30 cellular contexts compared by ENCODE assay signal in the genomic region with DNA sequence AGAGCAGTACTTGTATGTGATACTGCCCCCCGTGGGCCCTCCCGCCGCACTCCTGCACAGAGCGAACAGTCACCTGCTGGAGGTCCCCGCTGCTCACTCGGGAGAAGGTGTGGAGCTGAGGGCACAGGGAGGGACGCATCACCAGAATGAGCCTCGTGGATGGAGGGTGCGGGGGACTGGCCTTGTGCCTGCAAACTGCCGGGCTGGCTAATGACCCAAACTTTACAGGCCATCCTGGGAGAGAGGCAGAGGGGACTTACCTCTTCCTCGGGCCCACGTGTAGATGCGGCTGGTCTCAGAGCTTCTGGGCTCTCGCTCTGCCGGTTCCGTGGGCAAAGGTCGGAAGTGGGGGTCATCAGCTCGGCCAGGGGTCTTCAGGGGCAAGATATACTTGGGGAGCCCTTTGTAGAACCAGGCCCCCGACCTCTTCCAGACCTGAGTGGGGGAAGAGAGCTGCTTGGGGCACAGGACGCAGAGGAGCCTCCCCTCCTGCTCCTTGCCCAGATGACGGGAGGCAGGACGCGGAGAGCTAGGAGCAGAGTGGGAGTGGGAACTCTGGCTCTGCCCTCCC.
DNase-seq lines count a peak whose midpoint lies in the region; ATAC-seq and TF ChIP-seq lines count a peak whose summit lies in the region.
"Had no signal": no experiment of that assay in that cellular context is flagged by ENCODE, and none has a peak within 500 bp of the region (broad histone marks: within the 10 kb centered on the region; RNA-seq: fewer than 3 reads in every experiment).

No MANE protein-coding gene starts in this region.

- H2BK5ac ChIP-seq in neuronal stem cell (ENCODE audit: low read length), result no peak overlapping the region

- POLR2A ChIA-PET in activated naive CD8-positive, alpha-beta T cell treated with anti-CD3 and anti-CD28 coated beads, Interleukin-2, amount 10 ng/mL, durations not matched to agents 7 days and 5 days (lab: Charles Lee), result no interaction called here

- no peak overlapping the region for H3K4me2 ChIP-seq in neuronal stem cell (ENCODE audit: insufficient read depth, low read length, poor library complexity, severe bottlenecking)
- H3K4me2 ChIP-seq: A549 had no signal

- DNase-seq in activated naive CD8-positive, alpha-beta T cell treated with anti-CD3 and anti-CD28 coated beads, Interleukin-2, amount 10 ng/mL, durations not matched to agents 7 days and 5 days, result peak; percentile 15
- no peak for DNase-seq in activated naive CD8-positive, alpha-beta T cell treated with anti-CD3 and anti-CD28 coated beads for 36 hours
- DNase-seq in left cardiac atrium (peak; percentile 15), neuronal stem cell (ENCODE audit: low spot score) (no peak), transverse colon (peak; percentile 6), ACHN (no peak), NCI-H1436 treated with DMSO at 0.1 percent for 48 hours (lab: John Stamatoyannopoulos, UW) (no peak)
- no peak for DNase-seq in effector memory CD4-positive, alpha-beta T cell
- DNase-seq: activated CD4-positive, alpha-beta T cell treated with anti-CD3 and anti-CD28 coated beads for 4 hours; activated CD8-positive, alpha-beta memory T cell treated with anti-CD3 and anti-CD28 coated beads for 24 hours; activated gamma-delta T cell treated with Interleukin-2 at 50 U/mL for 16 hours; activated T-cell treated with anti-CD3 and anti-CD28 coated beads, Interleukin-2, amount 50 U/mL, for 1 hour; CD4-positive, alpha-beta memory T cell; central memory CD4-positive, alpha-beta T cell; erythroblast; GM23248; HFFc6; KG1; NCI-H1092 treated with DMSO at 0.1 percent for 48 hours; NCI-H187; NCI-H446 treated with DMSO at 0.1 percent for 48 hours; NCI-H774; nephron progenitor cell; stimulated activated CD4-positive, alpha-beta T cell treated with anti-CD3 and anti-CD28 coated beads, Interleukin-15, amount 100 ng/mL, for 24 hours had no signal

- H3K27ac ChIP-seq in neuronal stem cell (replicated peaks; ENCODE audit: low read length), result no peak overlapping the region
- H3K27ac ChIP-seq in transverse colon, result no peak overlapping the region
- H3K27ac ChIP-seq in effector memory CD4-positive, alpha-beta T cell (ENCODE audit: insufficient read depth, low read length, poor library complexity, severe bottlenecking), result no peak overlapping the region
- H3K27ac ChIP-seq: GM23248, parathyroid adenoma, Peyer's patch had no signal

- TF ChIP-seq CTCF in transverse colon (IDR thresholded peaks at IDR 0.05), result no peak

- H2AK5ac ChIP-seq in neuronal stem cell (ENCODE audit: low read depth, low read length), result peak overlapping the region; percentile 5

- H3K36me3 Mint-ChIP-seq in activated naive CD8-positive, alpha-beta T cell treated with anti-CD3 and anti-CD28 coated beads, Interleukin-2, amount 10 ng/mL, durations not matched to agents 7 days and 5 days, result no peaks in the 10 kb centered on the region
- H3K36me3 Mint-ChIP-seq in activated naive CD8-positive, alpha-beta T cell treated with anti-CD3 and anti-CD28 coated beads for 36 hours, result no peaks in the 10 kb centered on the region
- H3K36me3 Mint-ChIP-seq: CD4-positive, alpha-beta memory T cell; stimulated activated effector memory CD8-positive, alpha-beta T cell treated with anti-CD3 and anti-CD28 coated beads, Interleukin-12 subunit alpha, Interleukin-12 subunit beta, amount 100 ng/mL, for 72 hours had no signal

- peak overlapping the region; percentile 53 for H3K18ac ChIP-seq in neuronal stem cell (ENCODE audit: low read length)

- no peaks in the 10 kb centered on the region for H3K79me1 ChIP-seq in neuronal stem cell (ENCODE audit: low read depth, low read length)

- no peak overlapping the region for H4K91ac ChIP-seq in neuronal stem cell (ENCODE audit: low read depth, low read length, poor library complexity)

- H3K14ac ChIP-seq in neuronal stem cell (ENCODE audit: low read length), result peak overlapping the region; percentile 87

- intact Hi-C loops in left cardiac atrium (cut with DNase I), result no loop called here
- intact Hi-C loops in transverse colon (cut with DNase I; ENCODE audit: low total_unique reads), result no loop called here

- no peak overlapping the region for H3K4ac ChIP-seq in neuronal stem cell (ENCODE audit: low read length)

- no peak for ATAC-seq in activated naive CD8-positive, alpha-beta T cell treated with anti-CD3 and anti-CD28 coated beads, Interleukin-2, amount 10 ng/mL, durations not matched to agents 7 days and 5 days (ENCODE audit: low read depth)
- no peak for ATAC-seq in left cardiac atrium
- ATAC-seq: stimulated activated effector memory CD8-positive, alpha-beta T cell treated with anti-CD3 and anti-CD28 coated beads, Interleukin-12 subunit alpha, Interleukin-12 subunit beta, amount 100 ng/mL, for 72 hours had no signal

- in situ Hi-C loops in transverse colon (cut with MboI; ENCODE audit: low pct_ligation_motif_present in 1 of 4, low pct_unique_long_range_greater_than_20kb in 1 of 4, low sequenced_read_pairs in 3 of 4), result no loop called here
- in situ Hi-C loops in ACHN (cut with HindIII; ENCODE audit: low pct_ligation_motif_present, low pct_unique_long_range_greater_than_20kb, low sequenced_read_pairs), result no loop called here

- H3K4me3 ChIP-seq in neuronal stem cell (ENCODE audit: low read length in 2 of 2), result no peak overlapping the region
- H3K4me3 ChIP-seq in transverse colon, result no peak overlapping the region
- no peak overlapping the region for H3K4me3 ChIP-seq in effector memory CD4-positive, alpha-beta T cell (ENCODE audit: insufficient read depth, low read depth, low read length, poor library complexity, severe bottlenecking)
- H3K4me3 ChIP-seq: A549, GM23248, Peyer's patch, upper lobe of left lung had no signal

- no peak overlapping the region for H4K8ac ChIP-seq in neuronal stem cell (ENCODE audit: low read depth, low read length)

- peaks cover 0 to 6% of the 10 kb centered on the region in 2 donors for H3K9me3 ChIP-seq in neuronal stem cell (replicated peaks in 1 of 2; ENCODE audit: control insufficient read depth in 2 of 2, insufficient read depth in 1 of 2, low read depth in 1 of 2, low read length in 2 of 2)
- H3K9me3 ChIP-seq in transverse colon, result no peaks in the 10 kb centered on the region
- H3K9me3 ChIP-seq in effector memory CD4-positive, alpha-beta T cell (ENCODE audit: control insufficient read depth, low read length), result no peaks in the 10 kb centered on the region
- H3K9me3 ChIP-seq: A549, Peyer's patch, upper lobe of left lung had no signal

- H3K9me3 Mint-ChIP-seq in activated naive CD8-positive, alpha-beta T cell treated with anti-CD3 and anti-CD28 coated beads, Interleukin-2, amount 10 ng/mL, durations not matched to agents 7 days and 5 days, result peaks cover 4% of the 10 kb centered on the region
- no peaks in the 10 kb centered on the region for H3K9me3 Mint-ChIP-seq in activated naive CD8-positive, alpha-beta T cell treated with anti-CD3 and anti-CD28 coated beads for 36 hours
- H3K9me3 Mint-ChIP-seq: CD4-positive, alpha-beta memory T cell; nephron progenitor cell; stimulated activated effector memory CD8-positive, alpha-beta T cell treated with anti-CD3 and anti-CD28 coated beads, Interleukin-12 subunit alpha, Interleukin-12 subunit beta, amount 100 ng/mL, for 72 hours; T-helper 2 cell treated with Interferon-gamma antibody and Interleukin-4, amounts not matched to agents 5 μg/mL and 100 μg/mL, for 36 hours had no signal

- no peak for TF ChIP-seq EP300 in transverse colon (IDR thresholded peaks at IDR 0.05; ENCODE audit: low read depth)

- H3K27ac Mint-ChIP-seq in activated naive CD8-positive, alpha-beta T cell treated with anti-CD3 and anti-CD28 coated beads, Interleukin-2, amount 10 ng/mL, durations not matched to agents 7 days and 5 days, result no peak overlapping the region
- no peak overlapping the region for H3K27ac Mint-ChIP-seq in activated naive CD8-positive, alpha-beta T cell treated with anti-CD3 and anti-CD28 coated beads for 36 hours
- H3K27ac Mint-ChIP-seq: CD4-positive, alpha-beta memory T cell; HFFc6; nephron progenitor cell; T-helper 2 cell treated with Interferon-gamma antibody and Interleukin-4, amounts not matched to agents 5 μg/mL and 100 μg/mL, for 36 hours had no signal

- no peak overlapping the region for H3K4me3 Mint-ChIP-seq in activated naive CD8-positive, alpha-beta T cell treated with anti-CD3 and anti-CD28 coated beads, Interleukin-2, amount 10 ng/mL, durations not matched to agents 7 days and 5 days
- no peak overlapping the region for H3K4me3 Mint-ChIP-seq in activated naive CD8-positive, alpha-beta T cell treated with anti-CD3 and anti-CD28 coated beads for 36 hours
- H3K4me3 Mint-ChIP-seq: CD4-positive, alpha-beta memory T cell; HFFc6; nephron progenitor cell; stimulated activated effector memory CD8-positive, alpha-beta T cell treated with anti-CD3 and anti-CD28 coated beads, Interleukin-12 subunit alpha, Interleukin-12 subunit beta, amount 100 ng/mL, for 72 hours; T-helper 2 cell treated with Interferon-gamma antibody and Interleukin-4, amounts not matched to agents 5 μg/mL and 100 μg/mL, for 36 hours had no signal

- H3K27me3 ChIP-seq in neuronal stem cell (ENCODE audit: control insufficient read depth in 3 of 3, insufficient read depth in 3 of 3, low read depth in 1 of 3, low read length in 3 of 3) (peaks cover 0 to 2% (median 0%) of the 10 kb centered on the region in 3 experiments), transverse colon (no peaks in the 10 kb centered on the region)
- H3K27me3 ChIP-seq in effector memory CD4-positive, alpha-beta T cell (replicated peaks; ENCODE audit: control insufficient read depth, insufficient read depth, low read length, poor library complexity, severe bottlenecking), result no peaks in the 10 kb centered on the region
- H3K27me3 ChIP-seq: Peyer's patch, upper lobe of left lung had no signal

- no CpG with 5 or more reads among the region's 23 CpGs for WGBS in neuronal stem cell (ENCODE audit: extremely low coverage in 2 of 2, insufficient read length in 2 of 2, insufficient replicate concordance in 1 of 2), 2 donors
- 77 to 85% methylated on average over 4 to 15 of the region's 23 CpGs for WGBS in transverse colon (ENCODE audit: low coverage in 1 of 2), 2 donors

- no peak overlapping the region for H3K9ac ChIP-seq in neuronal stem cell (ENCODE audit: low read depth, low read length, poor library complexity)
- H3K9ac ChIP-seq: GM23248, parathyroid adenoma had no signal

- no peaks in the 10 kb centered on the region for H3K27me3 Mint-ChIP-seq in activated naive CD8-positive, alpha-beta T cell treated with anti-CD3 and anti-CD28 coated beads, Interleukin-2, amount 10 ng/mL, durations not matched to agents 7 days and 5 days
- no peaks in the 10 kb centered on the region for H3K27me3 Mint-ChIP-seq in activated naive CD8-positive, alpha-beta T cell treated with anti-CD3 and anti-CD28 coated beads for 36 hours
- H3K27me3 Mint-ChIP-seq: CD4-positive, alpha-beta memory T cell had no signal

- H3K36me3 ChIP-seq in neuronal stem cell (replicated peaks in 1 of 2; ENCODE audit: control insufficient read depth in 2 of 2, insufficient read depth in 2 of 2, low read length in 2 of 2), result peaks cover 0 to 6% of the 10 kb centered on the region in 2 donors
- H3K36me3 ChIP-seq in transverse colon, result no peaks in the 10 kb centered on the region
- H3K36me3 ChIP-seq in effector memory CD4-positive, alpha-beta T cell (ENCODE audit: control insufficient read depth, insufficient read depth, low read length), result no peaks in the 10 kb centered on the region
- H3K36me3 ChIP-seq: Peyer's patch had no signal

- no peaks in the 10 kb centered on the region for H3K4me1 Mint-ChIP-seq in activated naive CD8-positive, alpha-beta T cell treated with anti-CD3 and anti-CD28 coated beads, Interleukin-2, amount 10 ng/mL, durations not matched to agents 7 days and 5 days
- H3K4me1 Mint-ChIP-seq in activated naive CD8-positive, alpha-beta T cell treated with anti-CD3 and anti-CD28 coated beads for 36 hours, result no peaks in the 10 kb centered on the region
- H3K4me1 Mint-ChIP-seq: nephron progenitor cell had no signal

- peaks cover 0 to 1% of the 10 kb centered on the region in 2 donors for H3K4me1 ChIP-seq in neuronal stem cell (ENCODE audit: control insufficient read depth in 2 of 2, insufficient read depth in 1 of 2, low read depth in 1 of 2, low read length in 2 of 2)
- peaks cover 0 to 8% (median 3%) of the 10 kb centered on the region in 4 donors for H3K4me1 ChIP-seq in transverse colon
- no peaks in the 10 kb centered on the region for H3K4me1 ChIP-seq in effector memory CD4-positive, alpha-beta T cell (ENCODE audit: control insufficient read depth, insufficient read depth, low read length, poor library complexity, severe bottlenecking)
- H3K4me1 ChIP-seq: A549, parathyroid adenoma, Peyer's patch had no signal

- peak overlapping the region; percentile 60 for H3K23ac ChIP-seq in neuronal stem cell (ENCODE audit: low read depth, low read length, poor library complexity)

- H2BK12ac ChIP-seq in neuronal stem cell (ENCODE audit: low read length), result no peak overlapping the region

- no peak overlapping the region for H2AFZ ChIP-seq in neuronal stem cell (ENCODE audit: low read length)
- H2AFZ ChIP-seq: GM23248, parathyroid adenoma had no signal

- TF ChIP-seq POLR2A in transverse colon (IDR thresholded peaks at IDR 0.05), result no peak

- H2BK15ac ChIP-seq in neuronal stem cell (ENCODE audit: low read length), result no peak overlapping the region

- peak overlapping the region; percentile 6 for H2BK120ac ChIP-seq in neuronal stem cell (ENCODE audit: low read depth, low read length)

Comparison
In these comparisons a context has a peak if more than half of its experiments do, and no peak if none do; other contexts are left out.
1. DNase-seq: peak in activated naive CD8-positive, alpha-beta T cell treated with anti-CD3 and anti-CD28 coated beads, Interleukin-2, amount 10 ng/mL, durations not matched to agents 7 days and 5 days (single experiment), left cardiac atrium (single experiment) and transverse colon (single experiment); none in activated naive CD8-positive, alpha-beta T cell treated with anti-CD3 and anti-CD28 coated beads for 36 hours (single experiment), neuronal stem cell (single experiment), ACHN (single experiment), NCI-H1436 treated with DMSO at 0.1 percent for 48 hours (single experiment) and effector memory CD4-positive, alpha-beta T cell (0 of 3).